In the genomic region with DNA sequence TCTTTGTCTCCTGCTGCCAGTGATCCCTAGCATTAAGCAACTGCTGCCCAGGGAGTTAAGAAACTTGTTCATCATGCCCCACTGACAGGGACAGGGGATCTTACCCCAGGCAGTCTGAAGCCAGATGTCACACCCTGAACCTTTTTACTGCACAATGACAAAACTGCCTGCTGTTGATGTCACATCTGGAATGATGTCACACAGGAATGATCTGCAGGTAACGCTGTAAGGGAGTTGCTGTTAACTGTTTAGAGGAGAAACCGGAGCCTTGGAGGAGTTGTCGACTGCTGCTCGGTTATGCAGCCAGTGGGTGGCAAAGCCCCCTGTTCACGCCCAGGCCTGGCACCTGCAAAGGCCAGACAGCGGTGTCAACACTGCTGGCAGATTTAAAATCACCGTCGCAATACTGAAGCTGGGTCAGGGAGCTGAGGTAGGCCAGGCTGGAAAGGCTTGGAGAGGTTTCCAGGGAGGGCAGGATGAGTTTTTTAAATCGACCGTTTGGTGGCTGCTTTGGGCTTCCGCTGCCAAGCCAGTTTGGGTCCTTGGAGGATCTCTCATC, we compare ENCODE assay signal across 8 cellular contexts. TPM values are rescaled to one million over a fixed set of nuclear protein-coding genes. Genes with fewer than 3 reads are reported as not detected.
DNase-seq lines count a peak whose midpoint lies in the region; TF ChIP-seq lines count a peak whose summit lies in the region.

No MANE protein-coding gene starts in this region.

- H3K9me2 ChIP-seq in GM23248 (ENCODE audit: insufficient read depth): no peaks in the 10 kb centered on the region

- in situ Hi-C loops in GM23248 (cut with MboI): no loop called here

- intact Hi-C loops in sigmoid colon (cut with DNase I): no loop called here

- peak overlapping the region; percentile 79 for H3K4me2 ChIP-seq in GM23248 (ENCODE audit: unreplicated experiment)

- H3K27me3 ChIP-seq in GM23248 (replicated peaks; ENCODE audit: insufficient read depth) (no peaks in the 10 kb centered on the region; the same call in none of the 2 replicates), sigmoid colon (peaks cover 0 to 45% (median 3%) of the 10 kb centered on the region in 3 donors)

- H3F3A ChIP-seq in GM23248 (ENCODE audit: insufficient read depth): no peaks in the 10 kb centered on the region

- WGBS in GM23248 (ENCODE audit: low coverage in 1 of 2, low lambda C conversion rate in 2 of 2, missing lambda C conversion rate in 2 of 2), 2 experiments: 22 to 28% methylated on average over 11 of the region's 11 CpGs
- 15 to 23% methylated on average over 11 of the region's 11 CpGs for WGBS in sigmoid colon, 2 donors

- no peak for TF ChIP-seq EP300 in sigmoid colon (IDR thresholded peaks at IDR 0.05)

- peak overlapping the region; percentile 73 for H3K4me3 ChIP-seq in GM23248
- peak overlapping the region; percentile 74 for H3K4me3 ChIP-seq in SK-N-MC
- peak overlapping the region; percentile 47 to 54 for H3K4me3 ChIP-seq in foreskin fibroblast (ENCODE audit: low read depth in 1 of 2, low read length in 2 of 2)
- H3K4me3 ChIP-seq in sigmoid colon: peak overlapping the region; percentile 23 to 53 (median 46)

- no peaks in the 10 kb centered on the region for H3K9me3 ChIP-seq in GM23248 (ENCODE audit: low read depth)
- no peaks in the 10 kb centered on the region for H3K9me3 ChIP-seq in SK-N-MC (ENCODE audit: low read depth, low read length)
- no peaks in the 10 kb centered on the region for H3K9me3 ChIP-seq in sigmoid colon

- no peaks in the 10 kb centered on the region for H4K20me1 ChIP-seq in GM23248 (ENCODE audit: insufficient read depth)

- H3K4me1 ChIP-seq in GM23248 (ENCODE audit: insufficient read depth) (no peaks in the 10 kb centered on the region), sigmoid colon (peaks cover 0 to 12% (median 10%) of the 10 kb centered on the region in 4 donors)

- H3K9ac ChIP-seq in GM23248 (no peak overlapping the region), SK-N-MC (ENCODE audit: insufficient read length) (no peak overlapping the region)

- no peak for DNase-seq in GM23248
- DNase-seq in SK-N-MC (ENCODE audit: low read depth, low spot score): no peak
- DNase-seq in foreskin fibroblast: no peak
- no peak for DNase-seq in sigmoid colon
- no peak for DNase-seq in NCI-H526 treated with DMSO at 0.1 percent for 48 hours (lab: John Stamatoyannopoulos, UW)
- DNase-seq in NCI-H774 (lab: John Stamatoyannopoulos, UW): no peak
- no peak for DNase-seq in nucleus accumbens (lab: John Stamatoyannopoulos, UW)
- DNase-seq in cerebellar nuclear complex (lab: John Stamatoyannopoulos, UW): no peak

- no peaks in the 10 kb centered on the region for H3K36me3 ChIP-seq in GM23248 (ENCODE audit: low read depth)
- H3K36me3 ChIP-seq in SK-N-MC (ENCODE audit: insufficient read depth, low read length): no peaks in the 10 kb centered on the region
- no peaks in the 10 kb centered on the region for H3K36me3 ChIP-seq in sigmoid colon

- TF ChIP-seq CTCF in foreskin fibroblast (IDR thresholded peaks at IDR 0.05; ENCODE audit: low read depth, low read length) (no peak), sigmoid colon (IDR thresholded peaks at IDR 0.05) (no peak)

- peak overlapping the region; percentile 90 for H2AFZ ChIP-seq in GM23248

- no peaks in the 10 kb centered on the region for H3K79me2 ChIP-seq in GM23248 (ENCODE audit: insufficient read depth)

- H3K27ac ChIP-seq in GM23248 (no peak overlapping the region), SK-N-MC (no peak overlapping the region), sigmoid colon (no peak overlapping the region)

- no peak for TF ChIP-seq POLR2A in sigmoid colon (IDR thresholded peaks at IDR 0.05)

RNA-seq across cellular contexts. Expression of a gene that starts 10.0 kb away (rescaled TPM):
- total RNA-seq in GM23248 (2014; rRNA removed; shearing (Covaris generic)): not detected in 2 replicates
- polyA plus RNA-seq in GM23248 (2016; fragmentation: Nextera tagmentation; extraction: Ambion mirVana) (0.04 TPM in 1 of 2 replicates, not detected in the other), sigmoid colon (under 1 TPM in 2 of 3 donors, not detected in 1; under 0.01 to 0.48 TPM)
- total RNA-seq in sigmoid colon: 1 to 10 TPM in 1 of 4 donors, under 1 TPM in 3; 0.33 to 1.4 (median 0.70) TPM
